In genomic region chr7:32496052-32496813, GRCh38 we compare ENCODE assay signal across 8 cellular contexts. TPM values are rescaled to one million over a fixed set of nuclear protein-coding genes. Genes with fewer than 3 reads are reported as not detected.
DNase-seq lines count a peak whose midpoint lies in the region; ATAC-seq, FAIRE-seq and TF ChIP-seq lines count a peak whose summit lies in the region.

No MANE protein-coding gene starts in this region.

- H3K4me3 ChIP-seq in cardiac muscle cell (peak overlapping the region; percentile 80), PC-3 (ENCODE audit: low read length) (peak overlapping the region; percentile 82), endothelial cell of umbilical vein (replicated peaks in 1 of 3; ENCODE audit: insufficient read depth in 1 of 3, low read depth in 1 of 3, low read length in 3 of 3) (peak overlapping the region; percentile 89 to 100 (median 100)), osteoblast (ENCODE audit: insufficient read depth, low read length) (peak overlapping the region; percentile 97)

- DNase-seq in cardiac muscle cell (ENCODE audit: low read depth in 1 of 2, low spot score in 1 of 2): no peak
- DNase-seq in Right ventricle myocardium superior: no peak
- no peak for DNase-seq in PC-3
- peak; percentile 53 for DNase-seq in endothelial cell of umbilical vein (ENCODE audit: low read depth, low spot score)
- peak; percentile 56 for DNase-seq in osteoblast (ENCODE audit: insufficient read length, low spot score, missing footprints)
- no peak for DNase-seq in OCI-M2 (lab: John Stamatoyannopoulos, UW; ENCODE audit: unreplicated experiment)
- DNase-seq in NCI-H2227 treated with DMSO at 0.1 percent for 48 hours (lab: John Stamatoyannopoulos, UW): no peak
- DNase-seq in activated CD4-positive, alpha-beta T cell treated with anti-CD3 and anti-CD28 coated beads, Interleukin-2, amount 50 U/mL, for 4 hours: no peak

- no peak for TF ChIP-seq POLR2A in endothelial cell of umbilical vein (IDR thresholded peaks at IDR 0.05; ENCODE audit: low read depth, low read length)

- H3K79me2 ChIP-seq in PC-3 (ENCODE audit: low read length) (peaks cover 64% of the 10 kb centered on the region), endothelial cell of umbilical vein (ENCODE audit: control insufficient read depth, insufficient read depth, low read length) (peaks cover 54% of the 10 kb centered on the region), osteoblast (ENCODE audit: insufficient read depth, low read length) (peaks cover 61% of the 10 kb centered on the region)

- H3K27ac ChIP-seq in cardiac muscle cell: peak overlapping the region; percentile 96
- H3K27ac ChIP-seq in PC-3 (ENCODE audit: low read length): peak overlapping the region; percentile 86
- peak overlapping the region; percentile 82 for H3K27ac ChIP-seq in endothelial cell of umbilical vein (ENCODE audit: insufficient read depth, low read depth, low read length)
- peak overlapping the region; percentile 90 for H3K27ac ChIP-seq in osteoblast (ENCODE audit: low read depth, low read length)

- H2AFZ ChIP-seq in PC-3 (ENCODE audit: low read length) (peak overlapping the region; percentile 90), endothelial cell of umbilical vein (ENCODE audit: low read depth, low read length) (peak overlapping the region; percentile 51), osteoblast (ENCODE audit: low read length) (peak overlapping the region; percentile 72)

- peaks cover 5% of the 10 kb centered on the region for H3K4me1 ChIP-seq in cardiac muscle cell (ENCODE audit: low read depth)
- H3K4me1 ChIP-seq in PC-3 (ENCODE audit: insufficient read depth, low read length): peaks cover 20% of the 10 kb centered on the region
- peaks cover 20% of the 10 kb centered on the region for H3K4me1 ChIP-seq in endothelial cell of umbilical vein (ENCODE audit: control insufficient read depth, extremely low read depth, insufficient read depth, low read length)
- peaks cover 13% of the 10 kb centered on the region for H3K4me1 ChIP-seq in osteoblast (ENCODE audit: insufficient read depth, low read length)

- intact Hi-C loops in Right ventricle myocardium superior (cut with DNase I) (loop anchor here (10.0 kb wide), 1 partner anchor 89 kb away; no protein-coding TSS in a partner anchor), PC-3 (cut with micrococcal nuclease) (loop anchor here (10.0 kb wide), 1 partner anchor 549 kb away; no protein-coding TSS in a partner anchor), endothelial cell of umbilical vein (cut with micrococcal nuclease) (loop anchor here (5.0 to 10.0 kb wide), 2 partner anchors 461 to 1229 kb away; partner anchors contain the start of gene FKBP9)

- ATAC-seq in Right ventricle myocardium superior (ENCODE audit: poor library complexity): no peak
- no peak for ATAC-seq in PC-3

- H3K9me1 ChIP-seq in endothelial cell of umbilical vein (replicated peaks; ENCODE audit: control insufficient read depth, extremely low read depth, insufficient read depth, low read length): no peaks in the 10 kb centered on the region

- no peaks in the 10 kb centered on the region for H3K27me3 ChIP-seq in cardiac muscle cell
- H3K27me3 ChIP-seq in PC-3 (ENCODE audit: low read length): no peaks in the 10 kb centered on the region
- no peaks in the 10 kb centered on the region for H3K27me3 ChIP-seq in endothelial cell of umbilical vein (ENCODE audit: control insufficient read depth in 2 of 2, insufficient read depth in 2 of 2, low read length in 2 of 2)
- H3K27me3 ChIP-seq in osteoblast (ENCODE audit: insufficient read depth, low read length): no peaks in the 10 kb centered on the region

- TF ChIP-seq CTCF in cardiac muscle cell (IDR thresholded peaks at IDR 0.05; ENCODE audit: low read depth, low read length): no peak
- no peak for TF ChIP-seq CTCF in PC-3 (conservative IDR thresholded peaks at IDR 0.05; ENCODE audit: low read depth, low read length)
- no peak for TF ChIP-seq CTCF in endothelial cell of umbilical vein (IDR thresholded peaks at IDR 0.05; ENCODE audit: extremely low read depth in 1 of 2, insufficient read depth in 1 of 2, low read depth in 1 of 2, low read length in 2 of 2)
- TF ChIP-seq CTCF in osteoblast (IDR thresholded peaks at IDR 0.05; ENCODE audit: extremely low read depth, low read depth, low read length): no peak

- BruUV-seq in PC-3 (replicated peaks; lab: Mats Ljungman, UMichigan): TSS peak; percentile 66
- BruUV-seq in endothelial cell of umbilical vein (replicated peaks; lab: Mats Ljungman, UMichigan): TSS peak; percentile 52

- dilution Hi-C loops in endothelial cell of umbilical vein (cut with MboI; ENCODE audit: extremely low pct_ligation_motif_present, low sequenced_read_pairs): no loop called here

- H3K9me2 ChIP-seq in PC-3 (replicated peaks; ENCODE audit: low read length): no peaks in the 10 kb centered on the region

- H3F3A ChIP-seq in PC-3 (ENCODE audit: low read length, unreplicated experiment): peaks cover under 1% of the 10 kb centered on the region

- H3K36me3 ChIP-seq in cardiac muscle cell: no peaks in the 10 kb centered on the region
- H3K36me3 ChIP-seq in PC-3 (ENCODE audit: low read depth, low read length): no peaks in the 10 kb centered on the region
- H3K36me3 ChIP-seq in endothelial cell of umbilical vein (ENCODE audit: control insufficient read depth in 2 of 2, extremely low read depth in 1 of 2, insufficient read depth in 2 of 2, low read length in 2 of 2): no peaks in the 10 kb centered on the region
- H3K36me3 ChIP-seq in osteoblast (ENCODE audit: insufficient read depth, low read length): no peaks in the 10 kb centered on the region

- CTCF ChIA-PET in PC-3 (lab: Charles Lee): no interaction called here
- CTCF ChIA-PET in endothelial cell of umbilical vein (lab: Charles Lee): interaction anchor here (0.7 to 1.4 kb wide), 4 partner anchors 31 to 194 kb away, joined by 3 to 7 read pairs (median 3); no protein-coding TSS in a partner anchor

- H3K9me3 ChIP-seq in cardiac muscle cell (ENCODE audit: low read depth) (no peaks in the 10 kb centered on the region), PC-3 (ENCODE audit: low read length) (no peaks in the 10 kb centered on the region), endothelial cell of umbilical vein (replicated peaks; ENCODE audit: control insufficient read depth, insufficient read depth, low read length) (no peaks in the 10 kb centered on the region), osteoblast (ENCODE audit: low read depth, low read length) (no peaks in the 10 kb centered on the region)

- POLR2A ChIA-PET in PC-3 (lab: Charles Lee; ENCODE audit: unreplicated experiment): interaction anchor here (0.5 to 0.7 kb wide), 3 partner anchors 173 to 596 kb away, joined by 3 to 10 read pairs (median 8); no protein-coding TSS in a partner anchor
- POLR2A ChIA-PET in endothelial cell of umbilical vein (lab: Charles Lee): interaction anchor here (0.7 to 1.1 kb wide), 4 partner anchors 9 to 93 kb away, joined by 3 to 5 read pairs (median 4); no protein-coding TSS in a partner anchor

- peaks cover 13% of the 10 kb centered on the region; the same call in 1 of the 2 replicates for H4K20me1 ChIP-seq in PC-3 (ENCODE audit: low read length)
- no peaks in the 10 kb centered on the region for H4K20me1 ChIP-seq in endothelial cell of umbilical vein (replicated peaks; ENCODE audit: control insufficient read depth, extremely low read depth, insufficient read depth, low read length)
- peaks cover 9% of the 10 kb centered on the region for H4K20me1 ChIP-seq in osteoblast (ENCODE audit: insufficient read depth, low read length)

- H3K9ac ChIP-seq in PC-3 (ENCODE audit: low read length) (peak overlapping the region; percentile 98), endothelial cell of umbilical vein (replicated peaks; ENCODE audit: extremely low read depth, insufficient read depth, low read length) (peak overlapping the region; percentile 95)

- no peak for FAIRE-seq in endothelial cell of umbilical vein (lab: Jason Lieb, UNC)

- H3K4me2 ChIP-seq in PC-3 (ENCODE audit: low read length): peak overlapping the region; percentile 97
- H3K4me2 ChIP-seq in endothelial cell of umbilical vein (ENCODE audit: insufficient read depth, low read length): peak overlapping the region; percentile 100
- peak overlapping the region; percentile 99 for H3K4me2 ChIP-seq in osteoblast (ENCODE audit: insufficient read depth, low read length)

TF ChIP-seq in endothelial cell of umbilical vein, 7 proteins besides CTCF, POLR2A, EP300 and RAD21:
- no peak for TF ChIP-seq MAX (IDR thresholded peaks at IDR 0.05; ENCODE audit: insufficient read depth, insufficient read length)
TF ChIP-seq in endothelial cell of umbilical vein: peak in this region for 0.

RNA-seq across cellular contexts. Expression of gene AVL9, which starts 0.9 kb away (rescaled TPM):
- total RNA-seq in cardiac muscle cell: 19.9 and 20.0 TPM in 2 replicates
- 12.7 and 13.3 TPM in 2 replicates for polyA plus RNA-seq in cardiac muscle cell
- 13.8 TPM for total RNA-seq in Right ventricle myocardium superior
- 11.3 and 13.2 TPM in 2 replicates for total RNA-seq in PC-3 (2014; rRNA removed)
- 42.5 and 44.1 TPM in 2 replicates for total RNA-seq in endothelial cell of umbilical vein
- polyA plus RNA-seq in endothelial cell of umbilical vein: 12.7 and 13.6 TPM in 2 replicates
- 10.1 and 12.7 TPM in 2 replicates for polyA plus RNA-seq in endothelial cell of umbilical vein (2011; cell fraction: cytosol; rRNA removed)
- 24.7 and 29.4 TPM in 2 replicates for polyA plus RNA-seq in endothelial cell of umbilical vein (2011; cell fraction: nucleus; rRNA removed)
- 20.9 and 23.0 TPM in 2 replicates for polyA plus RNA-seq in endothelial cell of umbilical vein (2012)
- 50.8 and 63.8 TPM in 2 replicates for polyA minus RNA-seq in endothelial cell of umbilical vein
- polyA minus RNA-seq in endothelial cell of umbilical vein (2011; cell fraction: cytosol; rRNA and poly(A)+ RNA removed): 8.8 TPM
- 31.1 and 52.8 TPM in 2 replicates for polyA minus RNA-seq in endothelial cell of umbilical vein (2011; cell fraction: nucleus; rRNA and poly(A)+ RNA removed)
- 30.9 and 32.2 TPM in 2 replicates for total RNA-seq in osteoblast

RNA-seq across cellular contexts. Expression of gene LSM5, which starts 6.1 kb away (rescaled TPM):
- total RNA-seq in cardiac muscle cell (15.4 and 39.7 TPM in 2 replicates), Right ventricle myocardium superior (31.0 TPM), PC-3 (2014; rRNA removed) (24.8 and 38.9 TPM in 2 replicates), endothelial cell of umbilical vein (63.3 and 68.1 TPM in 2 replicates), osteoblast (16.8 and 17.4 TPM in 2 replicates)
- polyA plus RNA-seq in cardiac muscle cell (123 and 150 TPM in 2 replicates), endothelial cell of umbilical vein (15.1 and 36.3 TPM in 2 replicates)
- 30.2 and 54.4 TPM in 2 replicates for polyA plus RNA-seq in endothelial cell of umbilical vein (2011; cell fraction: cytosol; rRNA removed)
- polyA plus RNA-seq in endothelial cell of umbilical vein (2011; cell fraction: nucleus; rRNA removed): 14.4 and 42.9 TPM in 2 replicates
- 42.1 and 85.1 TPM in 2 replicates for polyA plus RNA-seq in endothelial cell of umbilical vein (2012)
- 9.8 and 15.1 TPM in 2 replicates for polyA minus RNA-seq in endothelial cell of umbilical vein
- 9.5 TPM for polyA minus RNA-seq in endothelial cell of umbilical vein (2011; cell fraction: cytosol; rRNA and poly(A)+ RNA removed)
- polyA minus RNA-seq in endothelial cell of umbilical vein (2011; cell fraction: nucleus; rRNA and poly(A)+ RNA removed): 9.1 and 15.1 TPM in 2 replicates

Comparison
In these comparisons a context has a peak if more than half of its experiments do, and no peak if none do; other contexts are left out.
1. DNase-seq: peak in endothelial cell of umbilical vein (single experiment) and osteoblast (single experiment); none in cardiac muscle cell (0 of 2), Right ventricle myocardium superior (single experiment), PC-3 (single experiment), OCI-M2 (single experiment), NCI-H2227 treated with DMSO at 0.1 percent for 48 hours (single experiment) and activated CD4-positive, alpha-beta T cell treated with anti-CD3 and anti-CD28 coated beads, Interleukin-2, amount 50 U/mL, for 4 hours (0 of 2).
2. Peak in every context shown above with its lines, with median percentiles within 50 percentile points of each other: H3K27ac ChIP-seq, H3K4me3 ChIP-seq, H2AFZ ChIP-seq and H3K4me2 ChIP-seq.